ENCODE assay signal across 1 cellular context in the genomic region with DNA sequence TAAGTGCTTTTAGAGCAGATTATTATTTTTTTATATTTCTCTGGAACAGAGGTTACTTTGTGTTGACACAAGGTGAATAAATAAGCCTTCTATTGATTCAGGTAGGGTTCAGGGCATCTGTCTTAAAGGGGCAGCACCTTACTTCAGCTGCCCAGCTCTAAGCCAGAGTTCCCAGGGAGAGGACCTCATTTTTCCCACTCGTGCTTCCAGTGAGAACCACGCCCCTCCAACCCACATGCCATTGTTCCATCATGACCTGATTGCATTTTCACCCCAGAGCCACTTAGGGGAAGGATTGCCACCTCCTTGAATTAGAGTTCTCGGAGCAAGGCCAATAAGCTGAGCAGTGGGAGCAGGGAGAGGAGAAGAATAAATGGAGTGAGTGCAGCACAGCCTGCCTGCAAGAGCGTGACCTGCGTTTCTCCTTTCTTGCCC.
TF ChIP-seq lines count a peak whose summit lies in the region.

No MANE protein-coding gene starts in this region.

TF ChIP-seq in WTC11, 78 proteins besides CTCF, POLR2A, EP300 and RAD21 (continued from another document):
- TF ChIP-seq, protein P1, sequence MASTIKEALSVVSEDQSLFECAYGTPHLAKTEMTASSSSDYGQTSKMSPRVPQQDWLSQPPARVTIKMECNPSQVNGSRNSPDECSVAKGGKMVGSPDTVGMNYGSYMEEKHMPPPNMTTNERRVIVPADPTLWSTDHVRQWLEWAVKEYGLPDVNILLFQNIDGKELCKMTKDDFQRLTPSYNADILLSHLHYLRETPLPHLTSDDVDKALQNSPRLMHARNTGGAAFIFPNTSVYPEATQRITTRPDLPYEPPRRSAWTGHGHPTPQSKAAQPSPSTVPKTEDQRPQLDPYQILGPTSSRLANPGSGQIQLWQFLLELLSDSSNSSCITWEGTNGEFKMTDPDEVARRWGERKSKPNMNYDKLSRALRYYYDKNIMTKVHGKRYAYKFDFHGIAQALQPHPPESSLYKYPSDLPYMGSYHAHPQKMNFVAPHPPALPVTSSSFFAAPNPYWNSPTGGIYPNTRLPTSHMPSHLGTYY (CRISPR knock-in tag; IDR thresholded peaks at IDR 0.05), result no peak
